In genomic region chr1:116414364-116414763, GRCh38 we compare ENCODE assay signal across 25 cellular contexts.
"Had no signal": no experiment of that assay in that cellular context is flagged by ENCODE, and none has a peak within 500 bp of the region (broad histone marks: within the 10 kb centered on the region; RNA-seq: fewer than 3 reads in every experiment).

No MANE protein-coding gene starts in this region.

- H3K9me3 Mint-ChIP-seq: naive B cell; natural killer cell treated with Interleukin-12 subunit alpha and Interleukin-12 subunit beta and Interleukin-15 and Interleukin-18, amount 100 ng/mL, for 72 hours; neural crest cell had no signal

- H2AFZ ChIP-seq: parathyroid adenoma had no signal

- H3K27ac ChIP-seq: esophagus muscularis mucosa, foreskin keratinocyte, gastroesophageal sphincter, lower lobe of right lung, parathyroid adenoma, right lobe of liver, suprapubic skin, transverse colon, vagina had no signal

- H3K9ac ChIP-seq: parathyroid adenoma had no signal

- H3K4me3 Mint-ChIP-seq: natural killer cell treated with Interleukin-12 subunit alpha and Interleukin-12 subunit beta and Interleukin-15 and Interleukin-18, amount 100 ng/mL, for 72 hours; neural crest cell; stimulated activated naive CD8-positive, alpha-beta T cell treated with anti-CD3 and anti-CD28 coated beads, Interleukin-15, amount 100 ng/mL, for 72 hours had no signal

- H3K9me3 ChIP-seq: esophagus muscularis mucosa, gastroesophageal sphincter, heart right ventricle, lower lobe of right lung, right lobe of liver, suprapubic skin, transverse colon, vagina had no signal

- H3K36me3 ChIP-seq: right lobe of liver, suprapubic skin, transverse colon, vagina had no signal

- H3K36me3 Mint-ChIP-seq: natural killer cell treated with Interleukin-12 subunit alpha and Interleukin-12 subunit beta and Interleukin-15 and Interleukin-18, amount 100 ng/mL, for 72 hours had no signal

- H3K27me3 ChIP-seq: dorsolateral prefrontal cortex, esophagus muscularis mucosa, foreskin keratinocyte, gastroesophageal sphincter, heart right ventricle, right lobe of liver, suprapubic skin, transverse colon, vagina had no signal

- DNase-seq: dorsolateral prefrontal cortex; effector CD4-positive, alpha-beta T cell; foreskin keratinocyte; heart right ventricle; hippocampal formation; left colon; left ventricle myocardium superior; lower lobe of right lung; naive B cell; right lobe of liver; small intestine; stimulated activated CD4-positive, alpha-beta T cell treated with anti-CD3 and anti-CD28 coated beads, Interleukin-15, amount 100 ng/mL, for 24 hours; stimulated activated CD4-positive, alpha-beta T cell treated with anti-CD3 and anti-CD28 coated beads, Interleukin-4, amount 100 ng/mL, for 1 hour; stimulated activated CD8-positive, alpha-beta memory T cell treated with anti-CD3 and anti-CD28 coated beads, Interleukin-4, amount 100 ng/mL, for 48 hours; stimulated activated naive CD4-positive, alpha-beta T cell; stimulated activated naive CD8-positive, alpha-beta T cell treated with anti-CD3 and anti-CD28 coated beads, Interleukin-15, amount 100 ng/mL, for 72 hours; transverse colon had no signal

- H3K4me3 ChIP-seq: dorsolateral prefrontal cortex, esophagus muscularis mucosa, gastroesophageal sphincter, heart right ventricle, lower lobe of right lung, right lobe of liver, suprapubic skin, transverse colon, vagina had no signal

- H3K27me3 Mint-ChIP-seq: naive B cell; natural killer cell treated with Interleukin-12 subunit alpha and Interleukin-12 subunit beta and Interleukin-15 and Interleukin-18, amount 100 ng/mL, for 72 hours; progenitor cell of endocrine pancreas; stimulated activated naive CD8-positive, alpha-beta T cell treated with anti-CD3 and anti-CD28 coated beads, Interleukin-15, amount 100 ng/mL, for 72 hours had no signal

- H3K27ac Mint-ChIP-seq: progenitor cell of endocrine pancreas; stimulated activated naive CD8-positive, alpha-beta T cell treated with anti-CD3 and anti-CD28 coated beads, Interleukin-15, amount 100 ng/mL, for 72 hours had no signal

- ATAC-seq: foreskin keratinocyte; gastroesophageal sphincter; heart right ventricle; left colon; left ventricle myocardium superior; lower lobe of right lung; natural killer cell treated with Interleukin-12 subunit alpha and Interleukin-12 subunit beta and Interleukin-15 and Interleukin-18, amount 100 ng/mL, for 72 hours; right lobe of liver; stimulated activated naive CD8-positive, alpha-beta T cell treated with anti-CD3 and anti-CD28 coated beads, Interleukin-15, amount 100 ng/mL, for 72 hours had no signal
